Comparison of ENCODE assay signal across 18 cellular contexts in the genomic region with DNA sequence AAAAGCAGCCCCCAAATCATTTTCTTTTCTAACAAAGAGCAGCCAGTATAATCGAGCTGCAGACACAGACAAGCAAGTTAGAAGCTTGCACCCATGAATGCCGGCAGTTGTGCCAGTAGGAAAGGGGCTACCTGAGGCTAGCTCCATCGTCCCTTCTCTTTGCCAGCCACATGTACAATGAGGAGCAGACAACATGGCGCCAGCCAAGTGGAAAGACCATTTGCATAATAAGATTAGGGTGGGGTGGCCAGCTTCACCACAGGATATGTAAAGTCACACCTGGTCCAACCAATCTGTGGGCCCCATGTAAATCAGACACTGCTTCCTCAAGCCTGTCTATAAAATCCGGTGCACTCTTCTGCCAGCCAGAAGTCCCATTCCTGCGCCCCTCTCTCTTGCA.
"Had no signal": no experiment of that assay in that cellular context is flagged by ENCODE, and none has a peak within 500 bp of the region (broad histone marks: within the 10 kb centered on the region; RNA-seq: fewer than 3 reads in every experiment).

No MANE protein-coding gene starts in this region.

- H3K9ac ChIP-seq: parathyroid adenoma had no signal

- H3K9me3 ChIP-seq: heart left ventricle, upper lobe of left lung had no signal

- H3K27ac Mint-ChIP-seq: activated T-cell treated with anti-CD3 and anti-CD28 coated beads, Interleukin-2, amount 50 U/mL, for 24 hours; activated T-helper 17 cell treated with anti-CD3 and anti-CD28 coated beads, Interleukin-2, amount 50 U/mL, for 72 hours; brain; dendritic cell treated with granulocyte-macrophage colony-stimulating factor and Interleukin-4, amounts not matched to agents 40 ng/mL and 50 ng/mL, for 4 days; natural killer cell treated with Interleukin-12 subunit alpha and Interleukin-12 subunit beta and Interleukin-15 and Interleukin-18, amount 100 ng/mL, for 72 hours; WTC11 had no signal

- H3K4me3 Mint-ChIP-seq: activated T-cell treated with anti-CD3 and anti-CD28 coated beads, Interleukin-2, amount 50 U/mL, for 24 hours; activated T-helper 17 cell treated with anti-CD3 and anti-CD28 coated beads, Interleukin-2, amount 50 U/mL, for 72 hours; brain; dendritic cell treated with granulocyte-macrophage colony-stimulating factor and Interleukin-4, amounts not matched to agents 40 ng/mL and 50 ng/mL, for 4 days; natural killer cell treated with Interleukin-12 subunit alpha and Interleukin-12 subunit beta and Interleukin-15 and Interleukin-18, amount 100 ng/mL, for 72 hours; WTC11 had no signal

- H3K9me3 Mint-ChIP-seq: activated naive CD4-positive, alpha-beta T cell treated with anti-CD3 and anti-CD28 coated beads, Interleukin-2, amount 50 U/mL, for 72 hours; activated T-cell treated with anti-CD3 and anti-CD28 coated beads, Interleukin-2, amount 50 U/mL, for 24 hours; activated T-helper 17 cell treated with anti-CD3 and anti-CD28 coated beads, Interleukin-2, amount 50 U/mL, for 72 hours; dendritic cell treated with granulocyte-macrophage colony-stimulating factor and Interleukin-4, amounts not matched to agents 40 ng/mL and 50 ng/mL, for 4 days; natural killer cell treated with Interleukin-12 subunit alpha and Interleukin-12 subunit beta and Interleukin-15 and Interleukin-18, amount 100 ng/mL, for 72 hours had no signal

- H3K4me1 Mint-ChIP-seq: brain had no signal

- H3K36me3 ChIP-seq: heart left ventricle, upper lobe of left lung had no signal

- H3K27ac ChIP-seq: heart left ventricle, parathyroid adenoma, upper lobe of left lung had no signal

- H3K27me3 Mint-ChIP-seq: activated T-cell treated with anti-CD3 and anti-CD28 coated beads, Interleukin-2, amount 50 U/mL, for 24 hours; activated T-helper 17 cell treated with anti-CD3 and anti-CD28 coated beads, Interleukin-2, amount 50 U/mL, for 72 hours had no signal

- H2AFZ ChIP-seq: parathyroid adenoma had no signal

- H3K79me2 ChIP-seq: parathyroid adenoma had no signal

- H3K27me3 ChIP-seq: heart left ventricle, upper lobe of left lung had no signal

- H3K4me3 ChIP-seq: heart left ventricle, upper lobe of left lung had no signal

- H3K4me1 ChIP-seq: heart left ventricle, parathyroid adenoma had no signal

- DNase-seq: activated T-cell treated with anti-CD3 and anti-CD28 coated beads, Interleukin-2, amount 50 U/mL, for 24 hours; aorta; caudate nucleus; effector CD4-positive, alpha-beta T cell; heart left ventricle; islet precursor cell; left cardiac atrium; right cardiac atrium; stimulated activated CD4-positive, alpha-beta T cell treated with anti-CD3 and anti-CD28 coated beads, Interleukin-4, amount 100 ng/mL, for 4 hours; stimulated activated naive CD8-positive, alpha-beta T cell treated with anti-CD3 and anti-CD28 coated beads, Interleukin-15, Interleukin-2, amounts not matched to agents 100 U/mL and 50 U/mL, for 24 hours had no signal

- H3K36me3 Mint-ChIP-seq: activated naive CD4-positive, alpha-beta T cell treated with anti-CD3 and anti-CD28 coated beads, Interleukin-2, amount 50 U/mL, for 72 hours; brain; natural killer cell treated with Interleukin-12 subunit alpha and Interleukin-12 subunit beta and Interleukin-15 and Interleukin-18, amount 100 ng/mL, for 72 hours; WTC11 had no signal
